19 cellular contexts compared by ENCODE assay signal in the genomic region with DNA sequence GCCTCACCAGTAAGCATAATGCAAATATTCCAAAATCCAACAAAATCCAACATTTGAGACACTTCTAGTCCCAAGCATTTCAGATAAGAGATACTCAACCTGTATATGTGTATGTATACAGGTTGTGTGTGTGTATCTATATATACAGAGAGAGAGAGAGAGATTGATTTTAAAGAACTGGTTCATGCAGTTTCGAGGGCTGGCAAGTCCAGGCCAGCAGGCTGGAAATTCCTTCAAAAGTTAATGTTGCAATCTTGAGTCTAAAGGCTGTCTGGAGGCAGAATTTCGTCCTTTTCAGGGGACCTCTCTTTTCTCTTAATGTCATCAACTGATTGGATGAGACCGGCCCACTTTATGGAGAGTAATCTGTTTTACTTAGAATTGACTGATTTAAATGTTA. TPM values are rescaled to one million over a fixed set of nuclear protein-coding genes. Genes with fewer than 3 reads are reported as not detected.
DNase-seq lines count a peak whose midpoint lies in the region; ATAC-seq lines count a peak whose summit lies in the region.
"Had no signal": no experiment of that assay in that cellular context is flagged by ENCODE, and none has a peak within 500 bp of the region (broad histone marks: within the 10 kb centered on the region; RNA-seq: fewer than 3 reads in every experiment).

No MANE protein-coding gene starts in this region.

- H3K9ac ChIP-seq in mesendoderm (ENCODE audit: low read length) = no peak overlapping the region

- no peak overlapping the region for H3K23ac ChIP-seq in mesendoderm (ENCODE audit: low read length)

- H3K4me1 Mint-ChIP-seq in activated T-cell treated with anti-CD3 and anti-CD28 coated beads, Interleukin-2, amount 50 U/mL, for 72 hours (ENCODE audit: low read depth) = no peaks in the 10 kb centered on the region

- intact Hi-C loops in posterior cingulate gyrus (cut with DNase I) = no loop called here

- H3K56ac ChIP-seq in mesendoderm (ENCODE audit: low read length) = no peak overlapping the region

- peak overlapping the region; percentile 62; the same call in 1 of the 2 replicates for H3K27ac ChIP-seq in SJSA1
- peak overlapping the region; percentile 24 to 42 for H3K27ac ChIP-seq in esophagus (ENCODE audit: low read depth in 2 of 2, low read length in 1 of 2)
- H3K27ac ChIP-seq in mesendoderm (ENCODE audit: low read depth, low read length) = no peak overlapping the region
- H3K27ac ChIP-seq in temporal lobe (ENCODE audit: low read depth, low read length) = peak overlapping the region; percentile 69
- H3K27ac ChIP-seq: HL-60 had no signal

- H3K79me1 ChIP-seq in mesendoderm (ENCODE audit: low read length) = peaks cover 4% of the 10 kb centered on the region

- H3K4me1 ChIP-seq in SJSA1 (replicated peaks) (peaks cover 63% of the 10 kb centered on the region), esophagus (ENCODE audit: control insufficient read depth in 2 of 2, insufficient read depth in 2 of 2, low read length in 1 of 2) (peaks cover 2 to 5% of the 10 kb centered on the region in 2 donors), mesendoderm (ENCODE audit: control insufficient read depth, low read depth, low read length) (peaks cover 9% of the 10 kb centered on the region)

- H3K18ac ChIP-seq in mesendoderm (ENCODE audit: low read length) = no peak overlapping the region

- H3K36me3 ChIP-seq in SJSA1 = 0 out of 2 replicates have a peak, but pooled peaks cover 7% of the 10 kb centered on the region
- no peaks in the 10 kb centered on the region for H3K36me3 ChIP-seq in esophagus (ENCODE audit: control insufficient read depth in 2 of 2, insufficient read depth in 2 of 2, low read length in 1 of 2)
- no peaks in the 10 kb centered on the region for H3K36me3 ChIP-seq in mesendoderm (ENCODE audit: control insufficient read depth, insufficient read depth, low read length)
- H3K36me3 ChIP-seq in H7 (replicated peaks; ENCODE audit: control insufficient read depth, insufficient read depth, low read length) = no peaks in the 10 kb centered on the region
- H3K36me3 ChIP-seq: brain microvascular endothelial cell, left ventricle myocardium inferior had no signal

- ATAC-seq in activated T-cell treated with anti-CD3 and anti-CD28 coated beads, Interleukin-2, amount 50 U/mL, for 72 hours (replicated peaks in 1 of 2) = no peak

- H3K27ac Mint-ChIP-seq in activated T-cell treated with anti-CD3 and anti-CD28 coated beads, Interleukin-2, amount 50 U/mL, for 72 hours = no peak overlapping the region

- H3K27me3 ChIP-seq in SJSA1 (replicated peaks) (no peaks in the 10 kb centered on the region), esophagus (ENCODE audit: control insufficient read depth in 1 of 2, insufficient read depth in 2 of 2, low read length in 2 of 2) (no peaks in the 10 kb centered on the region), mesendoderm (ENCODE audit: insufficient read depth, low read length, poor library complexity) (no peaks in the 10 kb centered on the region), H7 (ENCODE audit: control insufficient read depth, insufficient read depth, low read length) (no peaks in the 10 kb centered on the region)
- H3K27me3 ChIP-seq: brain microvascular endothelial cell had no signal

- no peaks in the 10 kb centered on the region for H3K79me2 ChIP-seq in mesendoderm (ENCODE audit: control insufficient read depth, insufficient read depth, low read length)

- WGBS in esophagus, 2 donors = 41 to 57% methylated on average over 3 of the region's 3 CpGs
- no CpG with 5 or more reads among the region's 3 CpGs for WGBS in mesendoderm (ENCODE audit: extremely low coverage, insufficient coverage, low lambda C conversion rate)

- no peak overlapping the region for H4K5ac ChIP-seq in mesendoderm (ENCODE audit: low read length)

- no peak overlapping the region for H3K4me3 ChIP-seq in SJSA1
- no peak overlapping the region for H3K4me3 ChIP-seq in esophagus (ENCODE audit: low read depth in 1 of 2, low read length in 2 of 2)
- no peak overlapping the region for H3K4me3 ChIP-seq in mesendoderm (ENCODE audit: low read length)
- H3K4me3 ChIP-seq in H7 (ENCODE audit: insufficient read depth, low read depth, low read length) = no peak overlapping the region
- H3K4me3 ChIP-seq: left ventricle myocardium inferior had no signal

- no peak overlapping the region for H4K8ac ChIP-seq in mesendoderm (ENCODE audit: low read depth, low read length)

- no peak overlapping the region for H2AK5ac ChIP-seq in mesendoderm (ENCODE audit: low read length)

- H3K9me3 Mint-ChIP-seq in activated T-cell treated with anti-CD3 and anti-CD28 coated beads, Interleukin-2, amount 50 U/mL, for 72 hours = no peaks in the 10 kb centered on the region

- H3K27me3 Mint-ChIP-seq in activated T-cell treated with anti-CD3 and anti-CD28 coated beads, Interleukin-2, amount 50 U/mL, for 72 hours (ENCODE audit: low read depth) = peaks cover 10% of the 10 kb centered on the region

- in situ Hi-C loops in G401 (cut with HindIII; ENCODE audit: low sequenced_read_pairs) = loop anchor here (25.0 kb wide), 1 partner anchor 177 kb away; no protein-coding TSS in a partner anchor

- H2BK120ac ChIP-seq in mesendoderm (ENCODE audit: low read depth, low read length) = no peak overlapping the region

- peak overlapping the region; percentile 36 for H2BK15ac ChIP-seq in mesendoderm (replicated peaks; ENCODE audit: low read depth)

- no peak overlapping the region for H3K4ac ChIP-seq in mesendoderm (ENCODE audit: low read depth, low read length)

- no peak overlapping the region for H3K4me2 ChIP-seq in mesendoderm (ENCODE audit: low read length)

- no peak for DNase-seq in SJSA1 (ENCODE audit: low read depth in 1 of 2, low spot score in 2 of 2)
- no peak for DNase-seq in mesendoderm
- no peak for DNase-seq in activated T-cell treated with anti-CD3 and anti-CD28 coated beads, Interleukin-2, amount 50 U/mL, for 72 hours
- no peak for DNase-seq in G401 (ENCODE audit: low spot score)
- DNase-seq in H7 = no peak
- DNase-seq in posterior cingulate gyrus = no peak
- DNase-seq: activated CD4-positive, alpha-beta T cell treated with anti-CD3 and anti-CD28 coated beads, Interleukin-2, amount 50 U/mL, for 1 hour; brain microvascular endothelial cell; DMS 273 treated with DMSO at 0.1 percent for 48 hours; erythroblast; GDM1; left ventricle myocardium inferior; NCI-H1417 treated with DMSO at 0.1 percent for 48 hours; NCI-H69; retina; Right ventricle myocardium superior had no signal

- H3K36me3 Mint-ChIP-seq in activated T-cell treated with anti-CD3 and anti-CD28 coated beads, Interleukin-2, amount 50 U/mL, for 72 hours (ENCODE audit: insufficient read depth in 2 of 2) = no peaks in the 10 kb centered on the region

- H3K4me3 Mint-ChIP-seq in activated T-cell treated with anti-CD3 and anti-CD28 coated beads, Interleukin-2, amount 50 U/mL, for 72 hours = no peak overlapping the region

- H2BK5ac ChIP-seq in mesendoderm (ENCODE audit: low read length) = no peak overlapping the region

- H3K9me3 ChIP-seq in SJSA1 (replicated peaks) (no peaks in the 10 kb centered on the region), esophagus (ENCODE audit: control insufficient read depth in 2 of 2, insufficient read depth in 1 of 2, low read depth in 1 of 2, low read length in 1 of 2) (no peaks in the 10 kb centered on the region)
- H3K9me3 ChIP-seq: left ventricle myocardium inferior had no signal

RNA-seq across cellular contexts. Expression of gene SCHIP1, which starts 50.7 kb away (rescaled TPM):
- total RNA-seq in SJSA1 (2014; rRNA removed; shearing (Covaris generic)) = 1.5 and 9.4 TPM in 2 replicates
- 1 to 10 TPM in 1 of 2 donors, under 1 TPM in 1; 0.61 to 1.0 TPM for polyA plus RNA-seq in esophagus
- 6.3 TPM for polyA plus RNA-seq in mesendoderm (2013, experiment 1 of 2)
- 7.4 TPM for polyA plus RNA-seq in mesendoderm (2013, experiment 2 of 2)
- 34.7 TPM for total RNA-seq in temporal lobe
- not detected for total RNA-seq in activated T-cell treated with anti-CD3 and anti-CD28 coated beads, Interleukin-2, amount 50 U/mL, for 72 hours
- total RNA-seq in G401 (2014; rRNA removed; shearing (Covaris generic)) = 0.25 and 5.0 TPM in 2 replicates
- 0.52 and 0.74 TPM in 2 replicates for total RNA-seq in H7 (2014; rRNA removed; shearing (Covaris generic))
